ENCODE assay signal across 18 cellular contexts in the genomic region with DNA sequence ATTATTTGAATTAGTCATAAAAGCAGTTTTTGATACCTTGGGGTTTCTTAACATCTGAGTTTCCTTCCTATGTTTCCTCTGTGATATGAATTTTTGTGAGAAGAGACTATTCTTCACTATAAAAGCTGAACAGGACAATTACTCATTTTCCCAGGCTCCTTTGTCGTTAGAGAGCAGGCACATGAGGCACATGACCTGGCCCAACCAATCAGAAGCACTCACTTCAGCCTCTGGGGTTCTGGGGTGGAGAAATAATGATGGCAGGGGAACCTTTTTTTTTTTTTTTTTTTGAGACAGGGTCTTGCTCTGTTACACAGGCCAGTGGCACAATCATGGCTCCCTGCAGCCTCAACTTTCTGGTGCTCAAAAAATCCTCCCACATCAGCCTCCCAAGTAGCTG.
DNase-seq lines count a peak whose midpoint lies in the region; ATAC-seq and TF ChIP-seq lines count a peak whose summit lies in the region.
"Had no signal": no experiment of that assay in that cellular context is flagged by ENCODE, and none has a peak within 500 bp of the region (broad histone marks: within the 10 kb centered on the region; RNA-seq: fewer than 3 reads in every experiment).

No MANE protein-coding gene starts in this region.

- ATAC-seq in WTC11 = no peak
- ATAC-seq: GM12878 had no signal

- H3K36me3 ChIP-seq in endodermal cell (ENCODE audit: control insufficient read depth, insufficient read depth, low read length) = no peaks in the 10 kb centered on the region

- POLR2A ChIA-PET in WTC11 (lab: Charles Lee) = interaction anchor here (0.7 kb wide), 1 partner anchor 9 kb away, joined by 3 read pairs; no protein-coding TSS in a partner anchor

- H3K27me3 Mint-ChIP-seq in WTC11 (ENCODE audit: low read depth) (no peaks in the 10 kb centered on the region; the same call in 1 of the 2 replicates), endodermal cell (ENCODE audit: insufficient read depth) (no peaks in the 10 kb centered on the region), nephron progenitor cell (ENCODE audit: low read depth, poor library complexity) (no peaks in the 10 kb centered on the region), immature natural killer cell (ENCODE audit: low read depth in 3 of 3) (peaks cover 0 to 5% (median 4%) of the 10 kb centered on the region in 3 donors)

- no peak overlapping the region for H3K9ac ChIP-seq in endodermal cell (ENCODE audit: extremely low read depth, low read length, poor library complexity, severe bottlenecking)
- H3K9ac ChIP-seq: GM23248 had no signal

- H3K4me1 Mint-ChIP-seq in WTC11 (no peaks in the 10 kb centered on the region), endodermal cell (peaks cover 14% of the 10 kb centered on the region), nephron progenitor cell (peaks cover 4% of the 10 kb centered on the region), immature natural killer cell (no peaks in the 10 kb centered on the region)
- H3K4me1 Mint-ChIP-seq: CD4-positive, alpha-beta memory T cell had no signal

- H3K27me3 ChIP-seq in endodermal cell (ENCODE audit: control insufficient read depth, insufficient read depth, low read length, poor library complexity, severe bottlenecking) = no peaks in the 10 kb centered on the region

- TF ChIP-seq CTCF in WTC11 (IDR thresholded peaks at IDR 0.05) (no peak), endodermal cell (conservative IDR thresholded peaks at IDR 0.05) (no peak), nephron progenitor cell (IDR thresholded peaks at IDR 0.05) (no peak)

- H3K4me3 Mint-ChIP-seq in WTC11 (no peak overlapping the region), endodermal cell (no peak overlapping the region), nephron progenitor cell (no peak overlapping the region), immature natural killer cell (no peak overlapping the region)
- H3K4me3 Mint-ChIP-seq: CD4-positive, alpha-beta memory T cell had no signal

- DNase-seq in WTC11 (ENCODE audit: low spot score) (no peak), endodermal cell (peak; percentile 13), nephron progenitor cell (no peak), DMS79 (lab: John Stamatoyannopoulos, UW) (no peak), immature natural killer cell (no peak), T-helper 1 cell (no peak)
- DNase-seq in activated naive CD4-positive, alpha-beta T cell (lab: John Stamatoyannopoulos, UW) = no peak
- DNase-seq: C1 segment of cervical spinal cord; Calu3; CD4-positive, alpha-beta memory T cell; COR-L47; DMS153; EL; GDM1; GM23248; H7; HCEC 1CT had no signal

- H3K9me3 Mint-ChIP-seq in WTC11 (peaks cover 21% of the 10 kb centered on the region), endodermal cell (peaks cover 20% of the 10 kb centered on the region), nephron progenitor cell (peaks cover 20% of the 10 kb centered on the region), immature natural killer cell (peaks cover 0 to 4% (median 0%) of the 10 kb centered on the region in 6 donors)

- H3K27ac Mint-ChIP-seq in WTC11 (no peak overlapping the region), endodermal cell (no peak overlapping the region), nephron progenitor cell (peak overlapping the region; percentile 57), immature natural killer cell (no peak overlapping the region)
- H3K27ac Mint-ChIP-seq: CD4-positive, alpha-beta memory T cell had no signal

- no peak overlapping the region for H3K27ac ChIP-seq in endodermal cell (ENCODE audit: low read depth, low read length)
- H3K27ac ChIP-seq: GM23248 had no signal

- peaks cover 10% of the 10 kb centered on the region for H3K9me3 ChIP-seq in endodermal cell (ENCODE audit: control insufficient read depth, low read length)

- CTCF ChIA-PET in WTC11 (lab: Charles Lee) = no interaction called here

- H3K4me1 ChIP-seq in endodermal cell (ENCODE audit: control insufficient read depth, insufficient read depth, low read length) = peaks cover 10% of the 10 kb centered on the region

- no peak overlapping the region for H3K4me3 ChIP-seq in endodermal cell (ENCODE audit: low read length)
- H3K4me3 ChIP-seq: GM12878, GM23248 had no signal

- H3K36me3 Mint-ChIP-seq in WTC11 = peaks cover 10% of the 10 kb centered on the region
- H3K36me3 Mint-ChIP-seq in endodermal cell (ENCODE audit: low read depth) = no peaks in the 10 kb centered on the region
- H3K36me3 Mint-ChIP-seq in nephron progenitor cell (ENCODE audit: low read depth) = no peaks in the 10 kb centered on the region
- H3K36me3 Mint-ChIP-seq in immature natural killer cell = no peaks in the 10 kb centered on the region
- H3K36me3 Mint-ChIP-seq: CD4-positive, alpha-beta memory T cell had no signal

- WGBS in endodermal cell (ENCODE audit: insufficient coverage in 1 of 2, insufficient read length in 1 of 2), 2 experiments = 91% methylated on average over 1 of the region's 1 CpG; no CpG with 5 or more reads in 1 of the 2 experiments

TF ChIP-seq in WTC11, 78 proteins besides CTCF, POLR2A, EP300 and RAD21:
- TF ChIP-seq, protein P1, sequence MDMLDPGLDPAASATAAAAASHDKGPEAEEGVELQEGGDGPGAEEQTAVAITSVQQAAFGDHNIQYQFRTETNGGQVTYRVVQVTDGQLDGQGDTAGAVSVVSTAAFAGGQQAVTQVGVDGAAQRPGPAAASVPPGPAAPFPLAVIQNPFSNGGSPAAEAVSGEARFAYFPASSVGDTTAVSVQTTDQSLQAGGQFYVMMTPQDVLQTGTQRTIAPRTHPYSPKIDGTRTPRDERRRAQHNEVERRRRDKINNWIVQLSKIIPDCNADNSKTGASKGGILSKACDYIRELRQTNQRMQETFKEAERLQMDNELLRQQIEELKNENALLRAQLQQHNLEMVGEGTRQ (CRISPR knock-in tag; IDR thresholded peaks at IDR 0.05) = peak; percentile 49; the same call in 1 of the 2 replicates
- no peak for TF ChIP-seq SMAD3 (CRISPR knock-in tag; IDR thresholded peaks at IDR 0.05; ENCODE audit: borderline replicate concordance)
